11 cellular contexts compared by ENCODE assay signal in genomic region chr20:4812641-4813075, GRCh38. TPM values are rescaled to one million over a fixed set of nuclear protein-coding genes. Genes with fewer than 3 reads are reported as not detected.
A peak's percentile ranks its signal among the peaks of the same experiment; 100 is the strongest.
DNase-seq lines count a peak whose midpoint lies in the region; ATAC-seq and TF ChIP-seq lines count a peak whose summit lies in the region.
"Had no signal": no experiment of that assay in that cellular context is flagged by ENCODE, and none has a peak within 500 bp of the region (broad histone marks: within the 10 kb centered on the region; RNA-seq: fewer than 3 reads in every experiment).

No MANE protein-coding gene starts in this region.

- TF ChIP-seq CTCF in lower lobe of right lung (IDR thresholded peaks at IDR 0.05) (no peak), RWPE1 (conservative IDR thresholded peaks at IDR 0.05; ENCODE audit: low read depth) (no peak)

- peaks cover 16 to 49% (median 38%) of the 10 kb centered on the region in 11 experiments for H3K36me3 ChIP-seq in BLaER1 treated with 17β-estradiol and CSF1 and Interleukin-3, amounts not matched to agents 10 nM and 100 nM
- no peaks in the 10 kb centered on the region for H3K36me3 ChIP-seq in lower lobe of right lung

- POLR2A ChIA-PET in activated CD4-positive, alpha-beta memory T cell treated with anti-CD3 and anti-CD28 coated beads, Interleukin-2, amount 10 ng/mL, durations not matched to agents 7 days and 5 days (lab: Charles Lee), result interaction anchor here (0.7 to 5.1 kb wide), 15 partner anchors 7 to 678 kb away, joined by 3 to 102 read pairs (median 6); partner anchors contain the start of genes CDS2 and PCNA
- POLR2A ChIA-PET in RWPE1 (lab: Yijun Ruan, JAX; ENCODE audit: low non-redundant PET), result no interaction called here

- peaks cover 0 to 26% (median 0%) of the 10 kb centered on the region in 11 experiments; a peak in 6 of 22 replicates for H4K20me1 ChIP-seq in BLaER1 treated with 17β-estradiol and CSF1 and Interleukin-3, amounts not matched to agents 10 nM and 100 nM

- peak; percentile 7 for ATAC-seq in GM21528 (IDR thresholded peaks at IDR 0.05; ENCODE audit: low FRiP score, unreplicated experiment)
- ATAC-seq in lower lobe of right lung, result no peak

- H3K4me3 Mint-ChIP-seq in activated CD4-positive, alpha-beta memory T cell treated with anti-CD3 and anti-CD28 coated beads, Interleukin-2, amount 10 ng/mL, durations not matched to agents 7 days and 5 days, result peak overlapping the region; percentile 96

- CTCF ChIA-PET in activated CD4-positive, alpha-beta memory T cell treated with anti-CD3 and anti-CD28 coated beads, Interleukin-2, amount 10 ng/mL, durations not matched to agents 7 days and 5 days (lab: Charles Lee), result interaction anchor here (1.5 to 3.8 kb wide), 3 partner anchors 17 to 143 kb away, joined by 6 to 16 read pairs (median 11); no protein-coding TSS in a partner anchor
- CTCF ChIA-PET in RWPE1 (lab: Yijun Ruan, JAX), result no interaction called here

- intact Hi-C loops in lower lobe of right lung (cut with DNase I), result no loop called here

- peaks cover 83% of the 10 kb centered on the region for H3K4me1 Mint-ChIP-seq in activated CD4-positive, alpha-beta memory T cell treated with anti-CD3 and anti-CD28 coated beads, Interleukin-2, amount 10 ng/mL, durations not matched to agents 7 days and 5 days

- H3K9ac ChIP-seq in BLaER1 treated with 17β-estradiol and CSF1 and Interleukin-3, amounts not matched to agents 10 nM and 100 nM, result peak overlapping the region; percentile 88 to 97 (median 94)

- 0 out of 22 replicates have a peak, but pooled peaks cover 0 to 4% (median 0%) of the 10 kb centered on the region in 11 experiments for H3K9me3 ChIP-seq in BLaER1 treated with 17β-estradiol and CSF1 and Interleukin-3, amounts not matched to agents 10 nM and 100 nM (replicated peaks in 1 of 11)
- no peaks in the 10 kb centered on the region for H3K9me3 ChIP-seq in lower lobe of right lung

- H3K27me3 ChIP-seq in BLaER1 treated with 17β-estradiol and CSF1 and Interleukin-3, amounts not matched to agents 10 nM and 100 nM, result no peaks in the 10 kb centered on the region
- H3K27me3 ChIP-seq in lower lobe of right lung (ENCODE audit: low read depth), result no peaks in the 10 kb centered on the region

- H3K9me3 Mint-ChIP-seq in activated CD4-positive, alpha-beta memory T cell treated with anti-CD3 and anti-CD28 coated beads, Interleukin-2, amount 10 ng/mL, durations not matched to agents 7 days and 5 days, result no peaks in the 10 kb centered on the region

- peak overlapping the region; percentile 98 for H3K27ac Mint-ChIP-seq in activated CD4-positive, alpha-beta memory T cell treated with anti-CD3 and anti-CD28 coated beads, Interleukin-2, amount 10 ng/mL, durations not matched to agents 7 days and 5 days

- H3K27me3 Mint-ChIP-seq in activated CD4-positive, alpha-beta memory T cell treated with anti-CD3 and anti-CD28 coated beads, Interleukin-2, amount 10 ng/mL, durations not matched to agents 7 days and 5 days, result no peaks in the 10 kb centered on the region

- peak overlapping the region; percentile 29 to 77 (median 62); a peak in 18 of 20 replicates for H3K4me3 ChIP-seq in BLaER1 treated with 17β-estradiol and CSF1 and Interleukin-3, amounts not matched to agents 10 nM and 100 nM
- H3K4me3 ChIP-seq in lower lobe of right lung, result peak overlapping the region; percentile 45

- peak overlapping the region; percentile 93 to 99 (median 98) for H3K27ac ChIP-seq in BLaER1 treated with 17β-estradiol and CSF1 and Interleukin-3, amounts not matched to agents 10 nM and 100 nM
- H3K27ac ChIP-seq in lower lobe of right lung (peak overlapping the region; percentile 84), RWPE1 (no peak overlapping the region)

- peak overlapping the region; percentile 86 to 100 (median 96) for H3K4me2 ChIP-seq in BLaER1 treated with 17β-estradiol and CSF1 and Interleukin-3, amounts not matched to agents 10 nM and 100 nM

- peaks cover 79% of the 10 kb centered on the region for H3K36me3 Mint-ChIP-seq in activated CD4-positive, alpha-beta memory T cell treated with anti-CD3 and anti-CD28 coated beads, Interleukin-2, amount 10 ng/mL, durations not matched to agents 7 days and 5 days (ENCODE audit: low read depth)

- H3K4me1 ChIP-seq in BLaER1 treated with 17β-estradiol and CSF1 and Interleukin-3, amounts not matched to agents 10 nM and 100 nM, result peaks cover 88 to 95% (median 93%) of the 10 kb centered on the region in 10 experiments
- H3K4me1 ChIP-seq in lower lobe of right lung, result peaks cover 82% of the 10 kb centered on the region

- peak; percentile 29 for DNase-seq in activated CD4-positive, alpha-beta memory T cell treated with anti-CD3 and anti-CD28 coated beads, Interleukin-2, amount 10 ng/mL, durations not matched to agents 7 days and 5 days
- DNase-seq in lower lobe of right lung, result no peak
- DNase-seq in RWPE1 (ENCODE audit: low spot score), result no peak
- no peak for DNase-seq in T1000 (lab: John Stamatoyannopoulos, UW)
- no peak for DNase-seq in HuH-7 (ENCODE audit: low spot score)
- no peak for DNase-seq in NCI-H1417 treated with DMSO at 0.1 percent for 48 hours (lab: John Stamatoyannopoulos, UW)
- DNase-seq: activated CD4-positive, CD25-positive, alpha-beta regulatory T cell treated with anti-CD3 and anti-CD28 coated beads, Interleukin-2, amount 50 U/mL, for 72 hours; H7; trophoblast cell had no signal

RNA-seq across cellular contexts. Expression of gene RASSF2, which starts 10.8 kb away (rescaled TPM):
- 10 to 100 TPM; 69.1 to 70.6 TPM for total RNA-seq in activated CD4-positive, alpha-beta memory T cell treated with anti-CD3 and anti-CD28 coated beads, Interleukin-2, amount 10 ng/mL, durations not matched to agents 7 days and 5 days
- 29.7 TPM for total RNA-seq in lower lobe of right lung
